ENCODE assay signal across 1 cellular context in genomic region chr11:62573592-62574362, GRCh38.
TF ChIP-seq lines count a peak whose summit lies in the region.

TSS of gene EEF1G (minus strand) at chr11:62573891. CDS start at chr11:62573842, 49 bp downstream.

TF ChIP-seq in WTC11, 78 proteins besides CTCF, POLR2A, EP300 and RAD21 (continued from another document):
- no peak for TF ChIP-seq AFF4 (CRISPR knock-in tag; IDR thresholded peaks at IDR 0.05; ENCODE audit: borderline replicate concordance)
- TF ChIP-seq ESRRA (CRISPR knock-in tag; IDR thresholded peaks at IDR 0.05; ENCODE audit: borderline replicate concordance): no peak
- peak; percentile 19; the same call in 1 of the 2 replicates for TF ChIP-seq ETV6 (CRISPR knock-in tag; IDR thresholded peaks at IDR 0.05)
- TF ChIP-seq GRHL2 (CRISPR knock-in tag; IDR thresholded peaks at IDR 0.05; ENCODE audit: insufficient replicate concordance, severe bottlenecking): no peak
- TF ChIP-seq, protein P1, sequence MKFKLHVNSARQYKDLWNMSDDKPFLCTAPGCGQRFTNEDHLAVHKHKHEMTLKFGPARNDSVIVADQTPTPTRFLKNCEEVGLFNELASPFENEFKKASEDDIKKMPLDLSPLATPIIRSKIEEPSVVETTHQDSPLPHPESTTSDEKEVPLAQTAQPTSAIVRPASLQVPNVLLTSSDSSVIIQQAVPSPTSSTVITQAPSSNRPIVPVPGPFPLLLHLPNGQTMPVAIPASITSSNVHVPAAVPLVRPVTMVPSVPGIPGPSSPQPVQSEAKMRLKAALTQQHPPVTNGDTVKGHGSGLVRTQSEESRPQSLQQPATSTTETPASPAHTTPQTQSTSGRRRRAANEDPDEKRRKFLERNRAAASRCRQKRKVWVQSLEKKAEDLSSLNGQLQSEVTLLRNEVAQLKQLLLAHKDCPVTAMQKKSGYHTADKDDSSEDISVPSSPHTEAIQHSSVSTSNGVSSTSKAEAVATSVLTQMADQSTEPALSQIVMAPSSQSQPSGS (CRISPR knock-in tag; IDR thresholded peaks at IDR 0.05; ENCODE audit: borderline replicate concordance, low read depth): no peak
- TF ChIP-seq, protein P2, sequence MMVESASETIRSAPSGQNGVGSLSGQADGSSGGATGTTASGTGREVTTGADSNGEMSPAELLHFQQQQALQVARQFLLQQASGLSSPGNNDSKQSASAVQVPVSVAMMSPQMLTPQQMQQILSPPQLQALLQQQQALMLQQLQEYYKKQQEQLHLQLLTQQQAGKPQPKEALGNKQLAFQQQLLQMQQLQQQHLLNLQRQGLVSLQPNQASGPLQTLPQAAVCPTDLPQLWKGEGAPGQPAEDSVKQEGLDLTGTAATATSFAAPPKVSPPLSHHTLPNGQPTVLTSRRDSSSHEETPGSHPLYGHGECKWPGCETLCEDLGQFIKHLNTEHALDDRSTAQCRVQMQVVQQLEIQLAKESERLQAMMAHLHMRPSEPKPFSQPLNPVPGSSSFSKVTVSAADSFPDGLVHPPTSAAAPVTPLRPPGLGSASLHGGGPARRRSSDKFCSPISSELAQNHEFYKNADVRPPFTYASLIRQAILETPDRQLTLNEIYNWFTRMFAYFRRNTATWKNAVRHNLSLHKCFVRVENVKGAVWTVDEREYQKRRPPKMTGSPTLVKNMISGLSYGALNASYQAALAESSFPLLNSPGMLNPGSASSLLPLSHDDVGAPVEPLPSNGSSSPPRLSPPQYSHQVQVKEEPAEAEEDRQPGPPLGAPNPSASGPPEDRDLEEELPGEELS (CRISPR knock-in tag; IDR thresholded peaks at IDR 0.05): peak; percentile 72
- TF ChIP-seq ZNF416 (CRISPR knock-in tag; IDR thresholded peaks at IDR 0.05): no peak; the same call in 1 of the 2 replicates
- no peak for TF ChIP-seq ZNF121 (CRISPR knock-in tag; IDR thresholded peaks at IDR 0.05)
- TF ChIP-seq ATF6 (CRISPR knock-in tag; IDR thresholded peaks at IDR 0.05): no peak
- no peak for TF ChIP-seq ZNF219 (CRISPR knock-in tag; IDR thresholded peaks at IDR 0.05; ENCODE audit: borderline replicate concordance)
- peak; percentile 67 for TF ChIP-seq CREM (CRISPR knock-in tag; IDR thresholded peaks at IDR 0.05)
- TF ChIP-seq GABPB1 (CRISPR knock-in tag; IDR thresholded peaks at IDR 0.05): no peak
- 0 out of 2 replicates have a peak, but pooled peaks have one; percentile 2 for TF ChIP-seq FOXP1 (CRISPR knock-in tag; IDR thresholded peaks at IDR 0.05; ENCODE audit: borderline replicate concordance)
- peak; percentile 80 for TF ChIP-seq SP1 (CRISPR knock-in tag; conservative IDR thresholded peaks at IDR 0.05)
- TF ChIP-seq, protein P3, sequence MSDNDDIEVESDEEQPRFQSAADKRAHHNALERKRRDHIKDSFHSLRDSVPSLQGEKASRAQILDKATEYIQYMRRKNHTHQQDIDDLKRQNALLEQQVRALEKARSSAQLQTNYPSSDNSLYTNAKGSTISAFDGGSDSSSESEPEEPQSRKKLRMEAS (CRISPR knock-in tag; IDR thresholded peaks at IDR 0.05): peak; percentile 55; the same call in 1 of the 2 replicates
- no peak for TF ChIP-seq NR3C1 (CRISPR knock-in tag; conservative IDR thresholded peaks at IDR 0.05; ENCODE audit: low read depth)
- TF ChIP-seq ZNF232 (CRISPR knock-in tag; IDR thresholded peaks at IDR 0.05): peak; percentile 11; the same call in 1 of the 2 replicates
- TF ChIP-seq, protein P4, sequence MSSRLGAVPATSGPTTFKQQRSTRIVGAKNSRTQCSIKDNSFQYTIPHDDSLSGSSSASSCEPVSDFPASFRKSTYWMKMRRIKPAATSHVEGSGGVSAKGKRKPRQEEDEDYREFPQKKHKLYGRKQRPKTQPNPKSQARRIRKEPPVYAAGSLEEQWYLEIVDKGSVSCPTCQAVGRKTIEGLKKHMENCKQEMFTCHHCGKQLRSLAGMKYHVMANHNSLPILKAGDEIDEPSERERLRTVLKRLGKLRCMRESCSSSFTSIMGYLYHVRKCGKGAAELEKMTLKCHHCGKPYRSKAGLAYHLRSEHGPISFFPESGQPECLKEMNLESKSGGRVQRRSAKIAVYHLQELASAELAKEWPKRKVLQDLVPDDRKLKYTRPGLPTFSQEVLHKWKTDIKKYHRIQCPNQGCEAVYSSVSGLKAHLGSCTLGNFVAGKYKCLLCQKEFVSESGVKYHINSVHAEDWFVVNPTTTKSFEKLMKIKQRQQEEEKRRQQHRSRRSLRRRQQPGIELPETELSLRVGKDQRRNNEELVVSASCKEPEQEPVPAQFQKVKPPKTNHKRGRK (CRISPR knock-in tag; IDR thresholded peaks at IDR 0.05; ENCODE audit: borderline replicate concordance): no peak
- no peak for TF ChIP-seq SMAD3 (CRISPR knock-in tag; IDR thresholded peaks at IDR 0.05; ENCODE audit: borderline replicate concordance)
- TF ChIP-seq TEAD1 (CRISPR knock-in tag; IDR thresholded peaks at IDR 0.05): 0 out of 2 replicates have a peak, but pooled peaks have one; percentile 14
- TF ChIP-seq, protein P5, sequence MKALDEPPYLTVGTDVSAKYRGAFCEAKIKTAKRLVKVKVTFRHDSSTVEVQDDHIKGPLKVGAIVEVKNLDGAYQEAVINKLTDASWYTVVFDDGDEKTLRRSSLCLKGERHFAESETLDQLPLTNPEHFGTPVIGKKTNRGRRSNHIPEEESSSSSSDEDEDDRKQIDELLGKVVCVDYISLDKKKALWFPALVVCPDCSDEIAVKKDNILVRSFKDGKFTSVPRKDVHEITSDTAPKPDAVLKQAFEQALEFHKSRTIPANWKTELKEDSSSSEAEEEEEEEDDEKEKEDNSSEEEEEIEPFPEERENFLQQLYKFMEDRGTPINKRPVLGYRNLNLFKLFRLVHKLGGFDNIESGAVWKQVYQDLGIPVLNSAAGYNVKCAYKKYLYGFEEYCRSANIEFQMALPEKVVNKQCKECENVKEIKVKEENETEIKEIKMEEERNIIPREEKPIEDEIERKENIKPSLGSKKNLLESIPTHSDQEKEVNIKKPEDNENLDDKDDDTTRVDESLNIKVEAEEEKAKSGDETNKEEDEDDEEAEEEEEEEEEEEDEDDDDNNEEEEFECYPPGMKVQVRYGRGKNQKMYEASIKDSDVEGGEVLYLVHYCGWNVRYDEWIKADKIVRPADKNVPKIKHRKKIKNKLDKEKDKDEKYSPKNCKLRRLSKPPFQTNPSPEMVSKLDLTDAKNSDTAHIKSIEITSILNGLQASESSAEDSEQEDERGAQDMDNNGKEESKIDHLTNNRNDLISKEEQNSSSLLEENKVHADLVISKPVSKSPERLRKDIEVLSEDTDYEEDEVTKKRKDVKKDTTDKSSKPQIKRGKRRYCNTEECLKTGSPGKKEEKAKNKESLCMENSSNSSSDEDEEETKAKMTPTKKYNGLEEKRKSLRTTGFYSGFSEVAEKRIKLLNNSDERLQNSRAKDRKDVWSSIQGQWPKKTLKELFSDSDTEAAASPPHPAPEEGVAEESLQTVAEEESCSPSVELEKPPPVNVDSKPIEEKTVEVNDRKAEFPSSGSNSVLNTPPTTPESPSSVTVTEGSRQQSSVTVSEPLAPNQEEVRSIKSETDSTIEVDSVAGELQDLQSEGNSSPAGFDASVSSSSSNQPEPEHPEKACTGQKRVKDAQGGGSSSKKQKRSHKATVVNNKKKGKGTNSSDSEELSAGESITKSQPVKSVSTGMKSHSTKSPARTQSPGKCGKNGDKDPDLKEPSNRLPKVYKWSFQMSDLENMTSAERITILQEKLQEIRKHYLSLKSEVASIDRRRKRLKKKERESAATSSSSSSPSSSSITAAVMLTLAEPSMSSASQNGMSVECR (CRISPR knock-in tag; IDR thresholded peaks at IDR 0.05; ENCODE audit: borderline replicate concordance): peak; percentile 44; the same call in 1 of the 2 replicates
